7 cellular contexts compared by ENCODE assay signal in the genomic region with DNA sequence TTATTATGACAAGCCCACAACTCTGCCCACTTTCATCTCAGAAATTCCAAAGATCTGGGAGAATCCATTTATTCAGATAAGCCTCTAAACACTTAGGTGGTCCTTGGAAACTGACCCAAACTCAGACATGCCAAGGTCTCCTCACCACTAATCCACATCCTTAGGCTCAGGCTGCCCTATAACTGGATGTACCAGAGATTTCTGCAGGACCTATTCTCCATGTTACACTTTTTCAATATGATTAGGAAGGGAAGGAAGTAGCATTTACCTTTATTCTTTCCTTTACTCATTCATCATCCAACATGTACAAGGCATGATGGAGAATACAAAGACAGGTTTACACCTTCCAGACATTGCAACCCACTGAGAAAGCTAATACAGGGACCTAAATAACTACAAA.
"Had no signal": no experiment of that assay in that cellular context is flagged by ENCODE, and none has a peak within 500 bp of the region (broad histone marks: within the 10 kb centered on the region; RNA-seq: fewer than 3 reads in every experiment).

No MANE protein-coding gene starts in this region.

- H3K9me3 ChIP-seq: HAP-1 had no signal

- H3K9ac ChIP-seq: GM23248 had no signal

- H3K36me3 ChIP-seq: HAP-1 had no signal

- H3K27ac ChIP-seq: GM23248 had no signal

- FAIRE-seq: K562 had no signal

- DNase-seq: GM23248, GOT3, H7, IMR-90, KG1 had no signal

- H2AFZ ChIP-seq: GM23248 had no signal

- H3K4me1 ChIP-seq: HAP-1 had no signal

- ATAC-seq: K562 had no signal

- H3K4me3 ChIP-seq: GM23248, HAP-1, K562 had no signal
